In the genomic region with DNA sequence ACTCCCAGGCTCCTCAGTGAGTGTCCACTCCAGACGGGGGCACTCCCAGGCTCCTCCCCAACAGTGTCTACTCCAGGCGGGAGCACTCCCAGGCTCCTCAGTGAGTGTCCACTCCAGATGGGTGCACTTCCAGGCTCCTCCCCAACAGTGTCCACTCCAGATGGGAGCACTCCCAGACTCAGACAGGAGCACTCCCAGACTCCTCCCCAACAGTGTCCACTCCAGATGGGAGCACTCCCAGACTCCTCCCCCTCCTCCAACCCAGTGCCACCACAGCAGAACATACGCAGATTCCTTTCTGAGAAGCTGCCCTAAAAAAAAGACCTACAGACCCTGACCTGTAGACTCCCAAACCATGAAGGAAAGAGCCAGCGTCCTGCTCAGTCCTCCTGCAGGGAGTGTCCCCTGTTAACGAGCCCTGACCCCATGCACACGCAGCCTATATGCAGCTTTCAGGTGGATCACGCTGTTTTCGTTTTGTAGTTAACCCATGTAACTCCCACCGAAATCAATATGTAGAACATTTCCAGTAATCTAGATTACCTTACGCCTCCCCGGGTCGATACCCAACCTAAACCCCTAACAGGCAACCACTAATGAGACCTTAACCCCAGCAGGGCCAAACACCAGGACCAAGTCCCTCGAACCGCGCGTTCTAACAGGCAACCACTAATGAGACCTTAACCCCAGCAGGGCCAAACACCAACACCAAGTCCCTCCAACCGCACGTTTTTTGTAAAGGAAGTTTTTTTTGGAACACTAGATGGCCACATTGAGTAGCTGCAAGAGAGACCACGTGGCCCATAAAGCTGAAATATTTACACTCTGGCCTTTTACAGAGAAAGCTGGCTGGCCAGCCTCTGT, we compare ENCODE assay signal across 8 cellular contexts. TPM values are rescaled to one million over a fixed set of nuclear protein-coding genes. Genes with fewer than 3 reads are reported as not detected.
DNase-seq lines count a peak whose midpoint lies in the region; ATAC-seq and TF ChIP-seq lines count a peak whose summit lies in the region.

No MANE protein-coding gene starts in this region.

- peaks cover 41 to 68% (median 63%) of the 10 kb centered on the region in 10 experiments for H3K4me1 ChIP-seq in BLaER1 treated with 17β-estradiol and CSF1 and Interleukin-3, amounts not matched to agents 10 nM and 100 nM
- peaks cover 9% of the 10 kb centered on the region for H3K4me1 ChIP-seq in ovary (ENCODE audit: insufficient read depth)

- no peak for ATAC-seq in GM21360 (IDR thresholded peaks at IDR 0.05; ENCODE audit: unreplicated experiment)
- ATAC-seq in GM18907 (IDR thresholded peaks at IDR 0.05; ENCODE audit: unreplicated experiment), result no peak

- H3K9ac ChIP-seq in BLaER1 treated with 17β-estradiol and CSF1 and Interleukin-3, amounts not matched to agents 10 nM and 100 nM, result no peak overlapping the region

- TF ChIP-seq CTCF in GM13977 (IDR thresholded peaks at IDR 0.05; ENCODE audit: extremely low read depth, insufficient read depth, missing control alignments), result peak; percentile 56
- TF ChIP-seq CTCF in WI38 (IDR thresholded peaks at IDR 0.05; ENCODE audit: low read depth, low read length), result peak; percentile 67
- TF ChIP-seq CTCF in fibroblast of villous mesenchyme (IDR thresholded peaks at IDR 0.05; ENCODE audit: insufficient read depth, low read depth, low read length), result peak; percentile 69
- peak; percentile 60 to 63 (median 63) for TF ChIP-seq CTCF in ovary (IDR thresholded peaks at IDR 0.05)

- H3K36me3 ChIP-seq in BLaER1 treated with 17β-estradiol and CSF1 and Interleukin-3, amounts not matched to agents 10 nM and 100 nM, result peaks cover 6 to 42% (median 16%) of the 10 kb centered on the region in 11 experiments; a peak in 18 of 22 replicates
- no peaks in the 10 kb centered on the region for H3K36me3 ChIP-seq in ovary

- in situ Hi-C loops in GM13977 (cut with MboI; ENCODE audit: low pct_unique_long_range_greater_than_20kb, low sequenced_read_pairs, unreplicated experiment), result no loop called here

- TF ChIP-seq POLR2A in ovary (IDR thresholded peaks at IDR 0.05), result no peak

- intact Hi-C loops in ovary (cut with DNase I), result no loop called here

- H3K27me3 ChIP-seq in BLaER1 treated with 17β-estradiol and CSF1 and Interleukin-3, amounts not matched to agents 10 nM and 100 nM, result no peaks in the 10 kb centered on the region
- no peaks in the 10 kb centered on the region for H3K27me3 ChIP-seq in ovary

- H3K9me3 ChIP-seq in BLaER1 treated with 17β-estradiol and CSF1 and Interleukin-3, amounts not matched to agents 10 nM and 100 nM (replicated peaks in 1 of 11), result peaks cover 8 to 74% (median 70%) of the 10 kb centered on the region in 11 experiments; a peak in 21 of 22 replicates
- H3K9me3 ChIP-seq in ovary, result no peaks in the 10 kb centered on the region

- peak overlapping the region in 6 of 10 experiments; percentile 10 to 39 (median 30); a peak in 7 of 20 replicates for H3K4me3 ChIP-seq in BLaER1 treated with 17β-estradiol and CSF1 and Interleukin-3, amounts not matched to agents 10 nM and 100 nM
- H3K4me3 ChIP-seq in WI38 (ENCODE audit: low read depth, low read length) (no peak overlapping the region), fibroblast of villous mesenchyme (ENCODE audit: low read depth, low read length) (no peak overlapping the region), ovary (no peak overlapping the region)

- H3K4me2 ChIP-seq in BLaER1 treated with 17β-estradiol and CSF1 and Interleukin-3, amounts not matched to agents 10 nM and 100 nM, result no peak overlapping the region

- WGBS in ovary, 3 donors, result 21 to 34% (median 26%) methylated on average over 19 of the region's 19 CpGs

- peaks cover 0 to 10% (median 0%) of the 10 kb centered on the region in 11 experiments; a peak in 1 of 22 replicates for H4K20me1 ChIP-seq in BLaER1 treated with 17β-estradiol and CSF1 and Interleukin-3, amounts not matched to agents 10 nM and 100 nM

- DNase-seq in GM13977 (ENCODE audit: low spot score) (peak; percentile 78), NCI-H2227 treated with DMSO at 0.1 percent for 48 hours (lab: John Stamatoyannopoulos, UW) (peak; percentile 14), fibroblast of villous mesenchyme (ENCODE audit: low read depth) (peak; percentile 76), ovary (peak in 2 of 5 donors; percentile 36 to 50)

- H3K27ac ChIP-seq in BLaER1 treated with 17β-estradiol and CSF1 and Interleukin-3, amounts not matched to agents 10 nM and 100 nM, result no peak overlapping the region
- H3K27ac ChIP-seq in ovary, result no peak overlapping the region

- TF ChIP-seq EP300 in ovary (IDR thresholded peaks at IDR 0.05), result no peak

RNA-seq across cellular contexts. Expression of gene PNPLA7, which starts 15.7 kb away (rescaled TPM):
- total RNA-seq in fibroblast of villous mesenchyme (0.64 and 1.3 TPM in 2 replicates), ovary (10 to 100 TPM in 5 of 7 donors, 1 to 10 TPM in 2; 4.5 to 29.3 (median 13.0) TPM)
- 10 to 100 TPM in 1 of 2 donors, 1 to 10 TPM in 1; 2.2 to 19.9 TPM for polyA plus RNA-seq in ovary

RNA-seq across cellular contexts. Expression of gene MRPL41, which starts 17.2 kb away (rescaled TPM):
- total RNA-seq in fibroblast of villous mesenchyme, result 41.5 and 58.0 TPM in 2 replicates
- 10 to 100 TPM; 35.9 to 61.9 (median 48.3) TPM for total RNA-seq in ovary
- polyA plus RNA-seq in ovary, result 10 to 100 TPM in 1 of 2 donors, 1 to 10 TPM in 1; 1.0 to 54.8 TPM

RNA-seq across cellular contexts. Expression of gene DPH7, which starts 44.2 kb away (rescaled TPM):
- 22.0 and 22.5 TPM in 2 replicates for total RNA-seq in fibroblast of villous mesenchyme
- total RNA-seq in ovary, result 10 to 100 TPM; 29.7 to 37.7 (median 33.0) TPM
- polyA plus RNA-seq in ovary, result 10 to 100 TPM; 15.4 to 38.2 TPM

RNA-seq across cellular contexts. Expression of gene ZMYND19, which starts 55.8 kb away (rescaled TPM):
- total RNA-seq in fibroblast of villous mesenchyme (18.0 and 18.6 TPM in 2 replicates), ovary (10 to 100 TPM; 10.3 to 22.9 (median 16.5) TPM)
- polyA plus RNA-seq in ovary, result 10 to 100 TPM in 1 of 2 donors, 1 to 10 TPM in 1; 5.1 to 13.6 TPM

Comparison
In these comparisons a context has a peak if more than half of its experiments do, and no peak if none do; other contexts are left out.
1. H3K4me3 ChIP-seq: peak in BLaER1 treated with 17β-estradiol and CSF1 and Interleukin-3, amounts not matched to agents 10 nM and 100 nM (6 of 10); none in WI38 (single experiment), fibroblast of villous mesenchyme (single experiment) and ovary (single experiment).
2. Peak in every context shown above with its lines, with median percentiles within 50 percentile points of each other: CTCF ChIP-seq.